1 cellular context compared by ENCODE assay signal in the genomic region with DNA sequence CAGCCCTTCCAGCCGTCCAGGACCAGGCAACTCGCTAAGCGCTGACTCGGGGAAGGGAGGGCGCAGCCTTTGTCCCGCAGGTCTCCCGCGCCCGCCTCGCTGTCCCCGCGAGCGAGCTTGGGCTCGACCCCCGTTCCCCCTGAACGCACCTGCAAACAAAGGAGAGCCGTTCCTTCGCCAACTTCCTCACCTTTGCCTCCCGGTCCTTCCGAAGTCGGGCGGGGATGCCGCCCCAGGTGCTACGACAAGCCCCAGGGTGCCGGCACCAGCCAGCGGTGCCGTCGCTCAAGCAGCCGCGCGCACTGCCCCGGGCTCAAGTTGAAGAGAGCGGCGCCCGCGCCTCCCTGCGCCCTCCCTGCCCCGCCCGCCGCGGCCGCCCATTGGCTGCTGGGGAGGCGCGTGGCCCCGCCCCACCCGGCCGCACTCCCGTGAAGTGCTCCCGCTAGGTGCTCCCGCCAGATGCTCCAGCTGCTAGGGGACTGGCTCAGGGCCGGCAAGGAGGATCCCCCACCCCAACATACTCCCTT.
TF ChIP-seq lines count a peak whose summit lies in the region.

No MANE protein-coding gene starts in this region.

TF ChIP-seq in WTC11, 78 proteins besides CTCF, POLR2A, EP300 and RAD21 (continued from another document):
- TF ChIP-seq, protein P1, sequence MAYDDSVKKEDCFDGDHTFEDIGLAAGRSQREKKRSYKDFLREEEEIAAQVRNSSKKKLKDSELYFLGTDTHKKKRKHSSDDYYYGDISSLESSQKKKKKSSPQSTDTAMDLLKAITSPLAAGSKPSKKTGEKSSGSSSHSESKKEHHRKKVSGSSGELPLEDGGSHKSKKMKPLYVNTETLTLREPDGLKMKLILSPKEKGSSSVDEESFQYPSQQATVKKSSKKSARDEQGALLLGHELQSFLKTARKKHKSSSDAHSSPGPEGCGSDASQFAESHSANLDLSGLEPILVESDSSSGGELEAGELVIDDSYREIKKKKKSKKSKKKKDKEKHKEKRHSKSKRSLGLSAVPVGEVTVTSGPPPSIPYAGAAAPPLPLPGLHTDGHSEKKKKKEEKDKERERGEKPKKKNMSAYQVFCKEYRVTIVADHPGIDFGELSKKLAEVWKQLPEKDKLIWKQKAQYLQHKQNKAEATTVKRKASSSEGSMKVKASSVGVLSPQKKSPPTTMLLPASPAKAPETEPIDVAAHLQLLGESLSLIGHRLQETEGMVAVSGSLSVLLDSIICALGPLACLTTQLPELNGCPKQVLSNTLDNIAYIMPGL (CRISPR knock-in tag; IDR thresholded peaks at IDR 0.05), result peak; percentile 60; the same call in 1 of the 2 replicates
- TF ChIP-seq TCF7 (CRISPR knock-in tag; IDR thresholded peaks at IDR 0.05; ENCODE audit: low read depth), result no peak
- no peak for TF ChIP-seq KAT7 (CRISPR knock-in tag; IDR thresholded peaks at IDR 0.05; ENCODE audit: borderline replicate concordance)
- TF ChIP-seq, protein P2, sequence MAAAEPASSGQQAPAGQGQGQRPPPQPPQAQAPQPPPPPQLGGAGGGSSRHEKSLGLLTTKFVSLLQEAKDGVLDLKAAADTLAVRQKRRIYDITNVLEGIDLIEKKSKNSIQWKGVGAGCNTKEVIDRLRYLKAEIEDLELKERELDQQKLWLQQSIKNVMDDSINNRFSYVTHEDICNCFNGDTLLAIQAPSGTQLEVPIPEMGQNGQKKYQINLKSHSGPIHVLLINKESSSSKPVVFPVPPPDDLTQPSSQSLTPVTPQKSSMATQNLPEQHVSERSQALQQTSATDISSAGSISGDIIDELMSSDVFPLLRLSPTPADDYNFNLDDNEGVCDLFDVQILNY (CRISPR knock-in tag; IDR thresholded peaks at IDR 0.05), result peak; percentile 65; the same call in 1 of the 2 replicates
